8 cellular contexts compared by ENCODE assay signal in the genomic region with DNA sequence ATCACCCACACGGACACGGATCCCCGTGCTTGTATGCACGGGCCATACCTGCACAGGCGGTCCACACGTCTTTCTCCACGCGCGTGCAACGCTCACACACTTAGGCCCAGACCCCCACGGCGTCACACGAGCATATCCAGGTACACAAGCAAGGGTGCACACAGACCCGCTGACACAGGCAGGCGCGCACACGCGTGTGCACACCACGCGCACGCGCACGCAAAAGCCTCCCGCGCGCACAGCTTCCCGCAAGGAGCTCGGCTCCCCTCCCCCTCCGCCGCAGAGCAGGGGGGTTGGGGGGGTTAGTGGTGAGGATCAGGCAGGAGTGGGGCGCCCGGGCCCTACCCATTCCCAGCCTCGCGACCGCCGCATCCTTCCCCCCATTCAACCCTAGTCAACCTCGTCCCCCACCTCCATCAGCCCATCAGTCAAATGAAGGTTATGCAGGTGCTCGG. TPM values are rescaled to one million over a fixed set of nuclear protein-coding genes. Genes with fewer than 3 reads are reported as not detected.
A peak's percentile ranks its signal among the peaks of the same experiment; 100 is the strongest.
DNase-seq lines count a peak whose midpoint lies in the region; ATAC-seq, FAIRE-seq and TF ChIP-seq lines count a peak whose summit lies in the region.

No MANE protein-coding gene starts in this region.

- BruUV-seq in endothelial cell of umbilical vein (replicated peaks; lab: Mats Ljungman, UMichigan), result no TSS peak

- H3K36me3 Mint-ChIP-seq in GM23338 (ENCODE audit: low read depth), result peaks cover 28% of the 10 kb centered on the region
- H3K36me3 Mint-ChIP-seq in T-helper 2 cell treated with Interferon-gamma antibody and Interleukin-4, amounts not matched to agents 5 μg/mL and 100 μg/mL, for 36 hours (ENCODE audit: low read depth), result peaks cover 4% of the 10 kb centered on the region
- H3K36me3 Mint-ChIP-seq in naive thymus-derived CD4-positive, alpha-beta T cell, result peaks cover 0 to 11% (median 3%) of the 10 kb centered on the region in 5 donors

- no peak for TF ChIP-seq POLR2A in endothelial cell of umbilical vein (IDR thresholded peaks at IDR 0.05; ENCODE audit: low read depth, low read length)
- no peak for TF ChIP-seq POLR2A in uterus (IDR thresholded peaks at IDR 0.05)

- POLR2A ChIA-PET in endothelial cell of umbilical vein (lab: Charles Lee), result no interaction called here
- POLR2A ChIA-PET in naive thymus-derived CD4-positive, alpha-beta T cell (lab: Charles Lee), result interaction anchor here (1.0 to 4.5 kb wide), 8 partner anchors 11 to 215 kb away, joined by 3 to 50 read pairs (median 6); a partner anchor contains a TSS

- TF ChIP-seq CTCF in GM23338 (conservative IDR thresholded peaks at IDR 0.05; ENCODE audit: low read depth in 2 of 2), result no peak
- no peak for TF ChIP-seq CTCF in endothelial cell of umbilical vein (IDR thresholded peaks at IDR 0.05; ENCODE audit: extremely low read depth in 1 of 2, insufficient read depth in 1 of 2, low read depth in 1 of 2, low read length in 2 of 2)
- TF ChIP-seq CTCF in uterus (IDR thresholded peaks at IDR 0.05), result no peak

- peaks cover 15 to 31% (median 25%) of the 10 kb centered on the region in 11 experiments; a peak in 20 of 22 replicates for H3K36me3 ChIP-seq in BLaER1 treated with 17β-estradiol and CSF1 and Interleukin-3, amounts not matched to agents 10 nM and 100 nM
- H3K36me3 ChIP-seq in GM23338 (ENCODE audit: insufficient read depth) (peaks cover 11% of the 10 kb centered on the region; the same call in 1 of the 2 replicates), endothelial cell of umbilical vein (ENCODE audit: control insufficient read depth in 2 of 2, extremely low read depth in 1 of 2, insufficient read depth in 2 of 2, low read length in 2 of 2) (no peaks in the 10 kb centered on the region), uterus (no peaks in the 10 kb centered on the region)
- peaks cover 0 to 17% (median 2%) of the 10 kb centered on the region in 3 experiments for H3K36me3 ChIP-seq in naive thymus-derived CD4-positive, alpha-beta T cell (ENCODE audit: control insufficient read depth in 2 of 3, insufficient read depth in 3 of 3, low read length in 3 of 3)

- peak overlapping the region; percentile 96 for H3K27ac Mint-ChIP-seq in GM23338
- peak overlapping the region; percentile 91 for H3K27ac Mint-ChIP-seq in T-helper 2 cell treated with Interferon-gamma antibody and Interleukin-4, amounts not matched to agents 5 μg/mL and 100 μg/mL, for 36 hours
- peak overlapping the region; percentile 86 to 99 (median 90) for H3K27ac Mint-ChIP-seq in naive thymus-derived CD4-positive, alpha-beta T cell

- H3K9me3 Mint-ChIP-seq in GM23338, result no peaks in the 10 kb centered on the region
- H3K9me3 Mint-ChIP-seq in T-helper 2 cell treated with Interferon-gamma antibody and Interleukin-4, amounts not matched to agents 5 μg/mL and 100 μg/mL, for 36 hours, result no peaks in the 10 kb centered on the region
- peaks cover 0 to 3% (median 0%) of the 10 kb centered on the region in 11 donors for H3K9me3 Mint-ChIP-seq in naive thymus-derived CD4-positive, alpha-beta T cell

- H3K9me2 ChIP-seq in GM23338 (ENCODE audit: insufficient read depth), result no peaks in the 10 kb centered on the region

- FAIRE-seq in endothelial cell of umbilical vein (lab: Jason Lieb, UNC), result no peak

- peaks cover 24 to 50% (median 44%) of the 10 kb centered on the region in 10 experiments for H3K4me1 ChIP-seq in BLaER1 treated with 17β-estradiol and CSF1 and Interleukin-3, amounts not matched to agents 10 nM and 100 nM
- H3K4me1 ChIP-seq in GM23338 (ENCODE audit: insufficient read depth), result peaks cover 11% of the 10 kb centered on the region
- peaks cover 10% of the 10 kb centered on the region for H3K4me1 ChIP-seq in endothelial cell of umbilical vein (ENCODE audit: control insufficient read depth, extremely low read depth, insufficient read depth, low read length)
- H3K4me1 ChIP-seq in naive thymus-derived CD4-positive, alpha-beta T cell (ENCODE audit: control insufficient read depth in 2 of 2, insufficient read depth in 2 of 2, low read length in 2 of 2), result peaks cover 15 to 16% of the 10 kb centered on the region in 2 donors
- peaks cover 0 to 7% of the 10 kb centered on the region in 2 donors for H3K4me1 ChIP-seq in uterus

- ATAC-seq in GM23338, result peak; percentile 14
- ATAC-seq in naive thymus-derived CD4-positive, alpha-beta T cell, result peak; percentile 10

- dilution Hi-C loops in endothelial cell of umbilical vein (cut with MboI; ENCODE audit: extremely low pct_ligation_motif_present, low sequenced_read_pairs), result no loop called here

- H3K4me2 ChIP-seq in BLaER1 treated with 17β-estradiol and CSF1 and Interleukin-3, amounts not matched to agents 10 nM and 100 nM, result peak overlapping the region; percentile 91 to 100 (median 99)
- H3K4me2 ChIP-seq in GM23338 (peak overlapping the region; percentile 94), endothelial cell of umbilical vein (ENCODE audit: insufficient read depth, low read length) (peak overlapping the region; percentile 49)

- peak overlapping the region; percentile 62 to 83 (median 74) for H3K4me3 ChIP-seq in BLaER1 treated with 17β-estradiol and CSF1 and Interleukin-3, amounts not matched to agents 10 nM and 100 nM
- H3K4me3 ChIP-seq in GM23338 (peak overlapping the region; percentile 90), endothelial cell of umbilical vein (replicated peaks in 1 of 3; ENCODE audit: insufficient read depth in 1 of 3, low read depth in 1 of 3, low read length in 3 of 3) (peak overlapping the region in 2 of 3 experiments; percentile 41 to 46), uterus (peak overlapping the region; percentile 63 to 79)
- H3K4me3 ChIP-seq in naive thymus-derived CD4-positive, alpha-beta T cell (ENCODE audit: low read length), result peak overlapping the region; percentile 90

- peak overlapping the region; percentile 97 for H3K4me3 Mint-ChIP-seq in GM23338
- peak overlapping the region; percentile 93 for H3K4me3 Mint-ChIP-seq in T-helper 2 cell treated with Interferon-gamma antibody and Interleukin-4, amounts not matched to agents 5 μg/mL and 100 μg/mL, for 36 hours
- H3K4me3 Mint-ChIP-seq in naive thymus-derived CD4-positive, alpha-beta T cell, result peak overlapping the region; percentile 83 to 98 (median 96)

- peaks cover 31% of the 10 kb centered on the region for H3F3A ChIP-seq in GM23338 (replicated peaks; ENCODE audit: low read depth)

- peak overlapping the region; percentile 26 to 74 (median 68); a peak in 21 of 22 replicates for H3K9ac ChIP-seq in BLaER1 treated with 17β-estradiol and CSF1 and Interleukin-3, amounts not matched to agents 10 nM and 100 nM
- no peak overlapping the region for H3K9ac ChIP-seq in endothelial cell of umbilical vein (replicated peaks; ENCODE audit: extremely low read depth, insufficient read depth, low read length)

- CTCF ChIA-PET in endothelial cell of umbilical vein (lab: Charles Lee), result interaction anchor here (0.6 to 3.9 kb wide), 6 partner anchors 9 to 90 kb away, joined by 3 to 45 read pairs (median 16); a partner anchor contains a TSS
- CTCF ChIA-PET in naive thymus-derived CD4-positive, alpha-beta T cell (lab: Charles Lee), result interaction anchor here (1.2 to 8.2 kb wide), 2 partner anchors 49 to 57 kb away, joined by 3 to 95 read pairs; a partner anchor contains a TSS

- intact Hi-C loops in endothelial cell of umbilical vein (cut with micrococcal nuclease) (no loop called here), uterus (cut with DNase I; ENCODE audit: low total_unique reads) (no loop called here)
- intact Hi-C loops in naive thymus-derived CD4-positive, alpha-beta T cell (cut with micrococcal nuclease), result no loop called here

- peaks cover 17% of the 10 kb centered on the region for H3K27me3 Mint-ChIP-seq in GM23338 (ENCODE audit: insufficient read depth, low read depth, poor library complexity)
- peaks cover 3% of the 10 kb centered on the region for H3K27me3 Mint-ChIP-seq in T-helper 2 cell treated with Interferon-gamma antibody and Interleukin-4, amounts not matched to agents 5 μg/mL and 100 μg/mL, for 36 hours (ENCODE audit: low read depth)
- peaks cover 0 to 4% (median 0%) of the 10 kb centered on the region in 5 donors for H3K27me3 Mint-ChIP-seq in naive thymus-derived CD4-positive, alpha-beta T cell

- peak overlapping the region in 4 of 11 experiments; percentile 18 to 39 (median 38); a peak in 6 of 22 replicates for H3K27ac ChIP-seq in BLaER1 treated with 17β-estradiol and CSF1 and Interleukin-3, amounts not matched to agents 10 nM and 100 nM
- no peak overlapping the region for H3K27ac ChIP-seq in GM23338 (ENCODE audit: low read depth)
- H3K27ac ChIP-seq in endothelial cell of umbilical vein (ENCODE audit: insufficient read depth, low read depth, low read length), result no peak overlapping the region
- H3K27ac ChIP-seq in naive thymus-derived CD4-positive, alpha-beta T cell (ENCODE audit: low read depth, low read length), result peak overlapping the region; percentile 78
- peak overlapping the region; percentile 51 to 67 for H3K27ac ChIP-seq in uterus

- peaks cover 20% of the 10 kb centered on the region for H3K4me1 Mint-ChIP-seq in GM23338
- peaks cover 12% of the 10 kb centered on the region for H3K4me1 Mint-ChIP-seq in T-helper 2 cell treated with Interferon-gamma antibody and Interleukin-4, amounts not matched to agents 5 μg/mL and 100 μg/mL, for 36 hours (ENCODE audit: low read depth)
- peaks cover 11 to 26% (median 22%) of the 10 kb centered on the region in 7 donors for H3K4me1 Mint-ChIP-seq in naive thymus-derived CD4-positive, alpha-beta T cell

- H4K20me1 ChIP-seq in BLaER1 treated with 17β-estradiol and CSF1 and Interleukin-3, amounts not matched to agents 10 nM and 100 nM, result peaks cover 0 to 21% (median 8%) of the 10 kb centered on the region in 11 experiments; a peak in 7 of 22 replicates
- H4K20me1 ChIP-seq in GM23338 (replicated peaks; ENCODE audit: insufficient read depth), result peaks cover 5% of the 10 kb centered on the region
- H4K20me1 ChIP-seq in endothelial cell of umbilical vein (replicated peaks; ENCODE audit: control insufficient read depth, extremely low read depth, insufficient read depth, low read length), result no peaks in the 10 kb centered on the region

- no peaks in the 10 kb centered on the region for H3K27me3 ChIP-seq in BLaER1 treated with 17β-estradiol and CSF1 and Interleukin-3, amounts not matched to agents 10 nM and 100 nM
- H3K27me3 ChIP-seq in GM23338 (ENCODE audit: insufficient read depth) (no peaks in the 10 kb centered on the region), endothelial cell of umbilical vein (ENCODE audit: control insufficient read depth in 2 of 2, insufficient read depth in 2 of 2, low read length in 2 of 2) (peaks cover 0 to 2% of the 10 kb centered on the region in 2 experiments), uterus (no peaks in the 10 kb centered on the region)
- no peaks in the 10 kb centered on the region for H3K27me3 ChIP-seq in naive thymus-derived CD4-positive, alpha-beta T cell (ENCODE audit: control insufficient read depth in 2 of 2, insufficient read depth in 2 of 2, low read length in 2 of 2)

- no peaks in the 10 kb centered on the region for H3K9me1 ChIP-seq in endothelial cell of umbilical vein (replicated peaks; ENCODE audit: control insufficient read depth, extremely low read depth, insufficient read depth, low read length)

- DNase-seq in GM23338 (ENCODE audit: low spot score), result no peak
- no peak for DNase-seq in T-helper 2 cell treated with Interferon-gamma antibody and Interleukin-4, amounts not matched to agents 5 μg/mL and 100 μg/mL, for 36 hours (ENCODE audit: low spot score)
- no peak for DNase-seq in endothelial cell of umbilical vein (ENCODE audit: low read depth, low spot score)
- peak in 1 of 9 donors; percentile 68 for DNase-seq in naive thymus-derived CD4-positive, alpha-beta T cell
- no peak for DNase-seq in uterus
- DNase-seq in NCI-H1105 treated with DMSO at 0.1 percent for 48 hours (lab: John Stamatoyannopoulos, UW), result no peak
- no peak for DNase-seq in A172 (ENCODE audit: low spot score)

- no peaks in the 10 kb centered on the region for H3K9me3 ChIP-seq in BLaER1 treated with 17β-estradiol and CSF1 and Interleukin-3, amounts not matched to agents 10 nM and 100 nM (replicated peaks in 1 of 11)
- H3K9me3 ChIP-seq in endothelial cell of umbilical vein (replicated peaks; ENCODE audit: control insufficient read depth, insufficient read depth, low read length), result no peaks in the 10 kb centered on the region
- H3K9me3 ChIP-seq in naive thymus-derived CD4-positive, alpha-beta T cell (ENCODE audit: control insufficient read depth in 2 of 3, low read length in 3 of 3), result no peaks in the 10 kb centered on the region
- H3K9me3 ChIP-seq in uterus, result no peaks in the 10 kb centered on the region

- H3K79me2 ChIP-seq in GM23338 (replicated peaks; ENCODE audit: insufficient read depth), result 0 out of 2 replicates have a peak, but pooled peaks cover 6% of the 10 kb centered on the region
- no peaks in the 10 kb centered on the region for H3K79me2 ChIP-seq in endothelial cell of umbilical vein (ENCODE audit: control insufficient read depth, insufficient read depth, low read length)

- H2AFZ ChIP-seq in GM23338, result peak overlapping the region; percentile 76; the same call in 1 of the 2 replicates
- H2AFZ ChIP-seq in endothelial cell of umbilical vein (ENCODE audit: low read depth, low read length), result peak overlapping the region; percentile 70

RNA-seq across cellular contexts. Expression of a gene that starts 0.4 kb away (rescaled TPM):
- total RNA-seq in GM23338 (2014; rRNA removed; shearing (Covaris generic)), result 9.7 and 11.6 TPM in 2 replicates
- polyA plus RNA-seq in GM23338 (2016; fragmentation: Nextera tagmentation; extraction: Ambion mirVana) (20.3 and 24.1 TPM in 2 replicates), endothelial cell of umbilical vein (0.86 and 0.90 TPM in 2 replicates)
- total RNA-seq in endothelial cell of umbilical vein (0.88 and 1.9 TPM in 2 replicates), uterus (1 to 10 TPM in 1 of 4 donors, under 1 TPM in 2, not detected in 1; 0.69 to 3.8 (median 0.77) TPM)
- 0.74 and 1.0 TPM in 2 replicates for polyA plus RNA-seq in endothelial cell of umbilical vein (2011; cell fraction: cytosol; rRNA removed)
- polyA plus RNA-seq in endothelial cell of umbilical vein (2011; cell fraction: nucleus; rRNA removed), result 0.50 and 0.71 TPM in 2 replicates
- polyA plus RNA-seq in endothelial cell of umbilical vein (2012), result 1.1 and 2.1 TPM in 2 replicates
- 0.34 and 6.7 TPM in 2 replicates for polyA minus RNA-seq in endothelial cell of umbilical vein
- polyA minus RNA-seq in endothelial cell of umbilical vein (2011; cell fraction: cytosol; rRNA and poly(A)+ RNA removed), result 1.9 TPM
- 0.63 TPM in 2 replicates for polyA minus RNA-seq in endothelial cell of umbilical vein (2011; cell fraction: nucleus; rRNA and poly(A)+ RNA removed)
- total RNA-seq in naive thymus-derived CD4-positive, alpha-beta T cell, result 10 to 100 TPM in 2 of 5 experiments, 1 to 10 TPM in 3; 5.7 to 16.7 (median 8.8) TPM
- 1 to 10 TPM; 1.9 to 3.3 TPM for polyA plus RNA-seq in naive thymus-derived CD4-positive, alpha-beta T cell
- 0.26 and 2.6 TPM in 2 replicates for total RNA-seq in A172 (2014; rRNA removed; shearing (Covaris generic))

RNA-seq across cellular contexts. Expression of a gene that starts 10.4 kb away (rescaled TPM):
- total RNA-seq in GM23338 (2014; rRNA removed; shearing (Covaris generic)), result 41.9 and 81.3 TPM in 2 replicates
- polyA plus RNA-seq in GM23338 (2016; fragmentation: Nextera tagmentation; extraction: Ambion mirVana) (38.7 and 40.2 TPM in 2 replicates), endothelial cell of umbilical vein (27.6 and 38.4 TPM in 2 replicates)
- total RNA-seq in endothelial cell of umbilical vein (13.8 and 16.1 TPM in 2 replicates), uterus (10 to 100 TPM in 3 of 4 donors, 1 to 10 TPM in 1; 5.2 to 19.7 (median 11.1) TPM)
- 20.1 and 23.8 TPM in 2 replicates for polyA plus RNA-seq in endothelial cell of umbilical vein (2011; cell fraction: cytosol; rRNA removed)
- 5.5 and 6.3 TPM in 2 replicates for polyA plus RNA-seq in endothelial cell of umbilical vein (2011; cell fraction: nucleus; rRNA removed)
- 17.1 and 19.8 TPM in 2 replicates for polyA plus RNA-seq in endothelial cell of umbilical vein (2012)
- polyA minus RNA-seq in endothelial cell of umbilical vein, result 19.3 and 22.4 TPM in 2 replicates
- 16.1 TPM for polyA minus RNA-seq in endothelial cell of umbilical vein (2011; cell fraction: cytosol; rRNA and poly(A)+ RNA removed)
- 3.3 and 3.4 TPM in 2 replicates for polyA minus RNA-seq in endothelial cell of umbilical vein (2011; cell fraction: nucleus; rRNA and poly(A)+ RNA removed)
- total RNA-seq in naive thymus-derived CD4-positive, alpha-beta T cell, result 1 to 10 TPM; 4.8 to 9.4 (median 6.7) TPM
- polyA plus RNA-seq in naive thymus-derived CD4-positive, alpha-beta T cell, result 10 to 100 TPM in 1 of 2 donors, 1 to 10 TPM in 1; 7.0 to 15.5 TPM
- total RNA-seq in A172 (2014; rRNA removed; shearing (Covaris generic)), result 17.1 and 40.0 TPM in 2 replicates

RNA-seq across cellular contexts. Expression of a gene that starts 22.8 kb away (rescaled TPM):
- total RNA-seq in GM23338 (2014; rRNA removed; shearing (Covaris generic)), result 3.6 and 7.1 TPM in 2 replicates
- 1.6 and 2.5 TPM in 2 replicates for polyA plus RNA-seq in GM23338 (2016; fragmentation: Nextera tagmentation; extraction: Ambion mirVana)
- total RNA-seq in endothelial cell of umbilical vein, result 0.76 and 0.97 TPM in 2 replicates
- polyA plus RNA-seq in endothelial cell of umbilical vein, result 0.13 and 0.29 TPM in 2 replicates
- 0.06 and 0.07 TPM in 2 replicates for polyA plus RNA-seq in endothelial cell of umbilical vein (2011; cell fraction: cytosol; rRNA removed)
- polyA plus RNA-seq in endothelial cell of umbilical vein (2011; cell fraction: nucleus; rRNA removed), result 2.3 and 3.8 TPM in 2 replicates
- 0.30 TPM in 1 of 2 replicates, not detected in the other for polyA plus RNA-seq in endothelial cell of umbilical vein (2012)
- 0.06 and 0.19 TPM in 2 replicates for polyA minus RNA-seq in endothelial cell of umbilical vein
- polyA minus RNA-seq in endothelial cell of umbilical vein (2011; cell fraction: cytosol; rRNA and poly(A)+ RNA removed), result not detected
- polyA minus RNA-seq in endothelial cell of umbilical vein (2011; cell fraction: nucleus; rRNA and poly(A)+ RNA removed), result 0.77 and 1.8 TPM in 2 replicates
- not detected for total RNA-seq in naive thymus-derived CD4-positive, alpha-beta T cell
- not detected for polyA plus RNA-seq in naive thymus-derived CD4-positive, alpha-beta T cell
- total RNA-seq in uterus, result 1 to 10 TPM in 2 of 4 donors, not detected in 2; 1.7 to 3.3 TPM
- 0.02 TPM in 1 of 2 replicates, not detected in the other for total RNA-seq in A172 (2014; rRNA removed; shearing (Covaris generic))

RNA-seq across cellular contexts. Expression of a gene that starts 29.8 kb away (rescaled TPM):
- 17.1 and 27.4 TPM in 2 replicates for total RNA-seq in GM23338 (2014; rRNA removed; shearing (Covaris generic))
- 31.9 and 34.4 TPM in 2 replicates for polyA plus RNA-seq in GM23338 (2016; fragmentation: Nextera tagmentation; extraction: Ambion mirVana)
- 0.74 and 1.1 TPM in 2 replicates for total RNA-seq in endothelial cell of umbilical vein
- 1.6 and 2.1 TPM in 2 replicates for polyA plus RNA-seq in endothelial cell of umbilical vein
- polyA plus RNA-seq in endothelial cell of umbilical vein (2011; cell fraction: cytosol; rRNA removed), result 1.1 and 1.6 TPM in 2 replicates
- polyA plus RNA-seq in endothelial cell of umbilical vein (2011; cell fraction: nucleus; rRNA removed), result 1.2 TPM in 1 of 2 replicates, not detected in the other
- polyA plus RNA-seq in endothelial cell of umbilical vein (2012), result 0.38 and 0.96 TPM in 2 replicates
- polyA minus RNA-seq in endothelial cell of umbilical vein, result 0.45 TPM in 1 of 2 replicates, not detected in the other
- polyA minus RNA-seq in endothelial cell of umbilical vein (2011; cell fraction: cytosol; rRNA and poly(A)+ RNA removed), result 135 TPM
- polyA minus RNA-seq in endothelial cell of umbilical vein (2011; cell fraction: nucleus; rRNA and poly(A)+ RNA removed), result not detected in 2 replicates
- 100 to 1,000 TPM in 2 of 5 experiments, 10 to 100 TPM in 3; 51.3 to 514 (median 59.5) TPM for total RNA-seq in naive thymus-derived CD4-positive, alpha-beta T cell
- 1 to 10 TPM; 6.7 to 7.6 TPM for polyA plus RNA-seq in naive thymus-derived CD4-positive, alpha-beta T cell
- 10 to 100 TPM in 2 of 4 donors, 1 to 10 TPM in 2; 4.1 to 17.4 (median 11.4) TPM for total RNA-seq in uterus
- 28.2 and 40.5 TPM in 2 replicates for total RNA-seq in A172 (2014; rRNA removed; shearing (Covaris generic))

RNA-seq across cellular contexts. Expression of a gene that starts 50.5 kb away (rescaled TPM):
- 37.1 and 66.6 TPM in 2 replicates for total RNA-seq in GM23338 (2014; rRNA removed; shearing (Covaris generic))
- 8.5 and 9.8 TPM in 2 replicates for polyA plus RNA-seq in GM23338 (2016; fragmentation: Nextera tagmentation; extraction: Ambion mirVana)
- 14.4 and 15.2 TPM in 2 replicates for total RNA-seq in endothelial cell of umbilical vein
- polyA plus RNA-seq in endothelial cell of umbilical vein, result 7.5 and 8.1 TPM in 2 replicates
- 4.4 and 5.8 TPM in 2 replicates for polyA plus RNA-seq in endothelial cell of umbilical vein (2011; cell fraction: cytosol; rRNA removed)
- 13.3 and 13.5 TPM in 2 replicates for polyA plus RNA-seq in endothelial cell of umbilical vein (2011; cell fraction: nucleus; rRNA removed)
- polyA plus RNA-seq in endothelial cell of umbilical vein (2012), result 7.9 and 10.4 TPM in 2 replicates
- 3.2 TPM in 1 of 2 replicates, not detected in the other for polyA minus RNA-seq in endothelial cell of umbilical vein
- polyA minus RNA-seq in endothelial cell of umbilical vein (2011; cell fraction: cytosol; rRNA and poly(A)+ RNA removed), result 17.9 TPM
- 5.6 and 6.2 TPM in 2 replicates for polyA minus RNA-seq in endothelial cell of umbilical vein (2011; cell fraction: nucleus; rRNA and poly(A)+ RNA removed)
- 10 to 100 TPM; 12.3 to 24.6 (median 16.4) TPM for total RNA-seq in naive thymus-derived CD4-positive, alpha-beta T cell
- polyA plus RNA-seq in naive thymus-derived CD4-positive, alpha-beta T cell, result 1 to 10 TPM; 2.2 to 5.1 TPM
- total RNA-seq in uterus, result 10 to 100 TPM; 17.2 to 39.4 (median 29.7) TPM
- 32.3 and 43.2 TPM in 2 replicates for total RNA-seq in A172 (2014; rRNA removed; shearing (Covaris generic))

Comparison
In these comparisons a context has a peak if more than half of its experiments do, and no peak if none do; other contexts are left out.
1. H3K27ac ChIP-seq: peak in naive thymus-derived CD4-positive, alpha-beta T cell (single experiment) and uterus (2 of 2); none in GM23338 (single experiment) and endothelial cell of umbilical vein (single experiment).
2. H3K4me2 ChIP-seq: peak in every context shown above with its lines; median percentile 99 in BLaER1 treated with 17β-estradiol and CSF1 and Interleukin-3, amounts not matched to agents 10 nM and 100 nM; 94 in GM23338; 49 in endothelial cell of umbilical vein.
3. Peak in every context shown above with its lines, with median percentiles within 50 percentile points of each other: H3K4me3 ChIP-seq, H3K27ac Mint-ChIP-seq and H3K4me3 Mint-ChIP-seq.